In genomic region chr11:124644426-124645280, GRCh38 we compare ENCODE assay signal across 8 cellular contexts. TPM values are rescaled to one million over a fixed set of nuclear protein-coding genes. Genes with fewer than 3 reads are reported as not detected.
DNase-seq lines count a peak whose midpoint lies in the region; ATAC-seq and TF ChIP-seq lines count a peak whose summit lies in the region.

No MANE protein-coding gene starts in this region.

- POLR2A ChIA-PET in naive thymus-derived CD8-positive, alpha-beta T cell (lab: Charles Lee), result interaction anchor here (1.6 kb wide), 1 partner anchor 116 kb away, joined by 4 read pairs; no protein-coding TSS in a partner anchor

- H3K4me1 ChIP-seq in ACC112 (ENCODE audit: control insufficient read depth, insufficient read depth, low read length, unreplicated experiment), result peaks cover 19% of the 10 kb centered on the region

- ATAC-seq in HG02938 (IDR thresholded peaks at IDR 0.05; ENCODE audit: unreplicated experiment) (peak; percentile 61), HG02623 (IDR thresholded peaks at IDR 0.05; ENCODE audit: unreplicated experiment) (no peak)
- ATAC-seq in naive thymus-derived CD8-positive, alpha-beta T cell, result peak; percentile 61 to 73

- TF ChIP-seq CTCF in WI38 (IDR thresholded peaks at IDR 0.05; ENCODE audit: low read depth, low read length), result peak; percentile 76

- DNase-seq in GM04503 (ENCODE audit: low read depth) (peak; percentile 21), NCI-H2196 (lab: John Stamatoyannopoulos, UW; ENCODE audit: unreplicated experiment) (peak; percentile 65), fibroblast of gingiva (ENCODE audit: low read depth) (peak; percentile 63)
- DNase-seq in naive thymus-derived CD8-positive, alpha-beta T cell, result peak in 8 of 10 donors; percentile 3 to 41 (median 24)

- peak overlapping the region; percentile 65 for H3K27ac ChIP-seq in ACC112 (ENCODE audit: low read depth, low read length)

- peak overlapping the region; percentile 86 for H2AFZ ChIP-seq in ACC112 (ENCODE audit: low read length, unreplicated experiment)

- H3K36me3 Mint-ChIP-seq in naive thymus-derived CD8-positive, alpha-beta T cell, result peaks cover 0 to 5% (median 0%) of the 10 kb centered on the region in 3 donors

- no peaks in the 10 kb centered on the region for H3K27me3 Mint-ChIP-seq in naive thymus-derived CD8-positive, alpha-beta T cell

- H3K4me3 ChIP-seq in ACC112 (ENCODE audit: low read depth, low read length) (peak overlapping the region; percentile 57), WI38 (ENCODE audit: low read depth, low read length) (peak overlapping the region; percentile 46)

- no peaks in the 10 kb centered on the region for H3K27me3 ChIP-seq in ACC112 (ENCODE audit: insufficient read depth, low read length)

- H3K9me3 Mint-ChIP-seq in naive thymus-derived CD8-positive, alpha-beta T cell, result no peaks in the 10 kb centered on the region

- H3K4me3 Mint-ChIP-seq in naive thymus-derived CD8-positive, alpha-beta T cell, result no peak overlapping the region

- H3K79me2 ChIP-seq in ACC112 (ENCODE audit: control insufficient read depth, insufficient read depth, low read length, unreplicated experiment), result no peaks in the 10 kb centered on the region

- peaks cover 0 to 7% (median 4%) of the 10 kb centered on the region in 4 donors for H3K4me1 Mint-ChIP-seq in naive thymus-derived CD8-positive, alpha-beta T cell

- peak overlapping the region in 1 of 10 donors; percentile 47 for H3K27ac Mint-ChIP-seq in naive thymus-derived CD8-positive, alpha-beta T cell

- H3K36me3 ChIP-seq in ACC112 (ENCODE audit: insufficient read depth, low read length), result no peaks in the 10 kb centered on the region

RNA-seq across cellular contexts. Expression of gene TBRG1, which starts 22.0 kb away (rescaled TPM):
- total RNA-seq in naive thymus-derived CD8-positive, alpha-beta T cell, result 10 to 100 TPM; 73.8 to 76.6 TPM
- polyA plus RNA-seq in naive thymus-derived CD8-positive, alpha-beta T cell, result 10 to 100 TPM; 34.9 to 37.7 (median 35.8) TPM

RNA-seq across cellular contexts. Expression of gene SIAE, which starts 28.9 kb away (rescaled TPM):
- 1 to 10 TPM; 8.8 to 9.3 TPM for total RNA-seq in naive thymus-derived CD8-positive, alpha-beta T cell
- polyA plus RNA-seq in naive thymus-derived CD8-positive, alpha-beta T cell, result 1 to 10 TPM; 3.2 to 5.8 (median 4.2) TPM

RNA-seq across cellular contexts. Expression of gene SPA17, which starts 29.1 kb away (rescaled TPM):
- under 1 TPM; 0.36 to 0.73 TPM for total RNA-seq in naive thymus-derived CD8-positive, alpha-beta T cell
- 1 to 10 TPM; 1.2 to 2.5 (median 1.7) TPM for polyA plus RNA-seq in naive thymus-derived CD8-positive, alpha-beta T cell

RNA-seq across cellular contexts. Expression of gene PANX3, which starts 33.4 kb away (rescaled TPM):
- total RNA-seq in naive thymus-derived CD8-positive, alpha-beta T cell, result not detected
- not detected for polyA plus RNA-seq in naive thymus-derived CD8-positive, alpha-beta T cell
